In genomic region chr1:198829948-198830347, GRCh38 we compare ENCODE assay signal across 16 cellular contexts.
DNase-seq lines count a peak whose midpoint lies in the region; ATAC-seq, FAIRE-seq and TF ChIP-seq lines count a peak whose summit lies in the region.
"Had no signal": no experiment of that assay in that cellular context is flagged by ENCODE, and none has a peak within 500 bp of the region (broad histone marks: within the 10 kb centered on the region; RNA-seq: fewer than 3 reads in every experiment).

No MANE protein-coding gene starts in this region.

- H2AFZ ChIP-seq in GM23248 (no peak overlapping the region), astrocyte (ENCODE audit: low read depth, low read length) (no peak overlapping the region)
- H2AFZ ChIP-seq: PC-9 had no signal

- no peak overlapping the region for H3K27ac Mint-ChIP-seq in astrocyte (ENCODE audit: unreplicated experiment)
- H3K27ac Mint-ChIP-seq: activated T-helper 2 cell treated with anti-CD3 and anti-CD28 coated beads, Interferon-gamma antibody, Interleukin-2, Interleukin-4, amounts not matched to agents 10 μg/mL and 5 μg/mL and 100 μg/mL, durations not matched to agents 14 hours and 24 hours and 36 hours; CD4-positive, alpha-beta memory T cell; memory B cell had no signal

- CTCF ChIA-PET in AG04449 (lab: Yijun Ruan, JAX) = interaction anchor here (1.0 kb wide), 1 partner anchor 8 kb away, joined by 3 read pairs; no protein-coding TSS in a partner anchor

- no peak for FAIRE-seq in astrocyte (lab: Jason Lieb, UNC)
- FAIRE-seq: GM18507 had no signal

- peaks cover 9% of the 10 kb centered on the region for H3K36me3 Mint-ChIP-seq in astrocyte (ENCODE audit: low read depth, unreplicated experiment)
- H3K36me3 Mint-ChIP-seq: CD4-positive, alpha-beta memory T cell; memory B cell had no signal

- no peaks in the 10 kb centered on the region for H4K20me1 ChIP-seq in GM23248 (ENCODE audit: insufficient read depth)
- peaks cover 16% of the 10 kb centered on the region for H4K20me1 ChIP-seq in astrocyte (ENCODE audit: insufficient read depth, low read length)

- H3K4me3 ChIP-seq in AG04449 (ENCODE audit: low read depth, low read length) (no peak overlapping the region), GM23248 (no peak overlapping the region), astrocyte (ENCODE audit: insufficient read depth, low read depth, low read length) (no peak overlapping the region)
- H3K4me3 ChIP-seq: PC-9, right lobe of liver, uterus had no signal

- no peaks in the 10 kb centered on the region for H3K27me3 ChIP-seq in GM23248 (replicated peaks; ENCODE audit: insufficient read depth)
- H3K27me3 ChIP-seq in astrocyte (ENCODE audit: insufficient read depth, low read length) = no peaks in the 10 kb centered on the region
- H3K27me3 ChIP-seq: right lobe of liver, uterus had no signal

- ATAC-seq in left lobe of liver = no peak

- no peak overlapping the region for H3K27ac ChIP-seq in GM23248
- H3K27ac ChIP-seq in astrocyte (ENCODE audit: low read depth, low read length) = no peak overlapping the region
- H3K27ac ChIP-seq: PC-9, right lobe of liver, uterus had no signal

- WGBS in GM23248 (ENCODE audit: low coverage in 1 of 2, low lambda C conversion rate in 2 of 2, missing lambda C conversion rate in 2 of 2), 2 experiments = 0 to 17% methylated on average over 1 of the region's 1 CpG

- no peaks in the 10 kb centered on the region for H3K9me2 ChIP-seq in GM23248 (ENCODE audit: insufficient read depth)

- peak; percentile 47 for TF ChIP-seq CTCF in AG04449 (IDR thresholded peaks at IDR 0.05; ENCODE audit: insufficient read depth, low read length, missing control alignments)
- peak; percentile 7 for TF ChIP-seq CTCF in astrocyte (IDR thresholded peaks at IDR 0.05; ENCODE audit: insufficient read depth, low read depth, low read length)

- H3K4me2 ChIP-seq in GM23248 (ENCODE audit: unreplicated experiment) (no peak overlapping the region), astrocyte (ENCODE audit: low read length) (no peak overlapping the region)
- H3K4me2 ChIP-seq: PC-9 had no signal

- H3K9me3 ChIP-seq in GM23248 (ENCODE audit: low read depth) = no peaks in the 10 kb centered on the region
- H3K9me3 ChIP-seq in astrocyte (ENCODE audit: insufficient read depth, low read depth, low read length) = no peaks in the 10 kb centered on the region
- H3K9me3 ChIP-seq: right lobe of liver, uterus had no signal

- in situ Hi-C loops in GM23248 (cut with MboI) = no loop called here

- DNase-seq in AG04449 (ENCODE audit: low read depth, low spot score) (no peak), GM23248 (peak; percentile 45), astrocyte (ENCODE audit: low read depth) (peak; percentile 14), glomerular visceral epithelial cell (ENCODE audit: extremely low spot score) (peak; percentile 3), AG08396 (ENCODE audit: low spot score) (no peak), NCI-H187 treated with DMSO at 0.1 percent for 48 hours (lab: John Stamatoyannopoulos, UW) (no peak), left lobe of liver (ENCODE audit: low spot score) (no peak), NCI-H2029 treated with DMSO at 0.1 percent for 48 hours (lab: John Stamatoyannopoulos, UW) (no peak)
- DNase-seq: NCI-H1092 treated with DMSO at 0.1 percent for 48 hours, PC-9, right lobe of liver, uterus had no signal

- no peak overlapping the region for H3K4me3 Mint-ChIP-seq in astrocyte (ENCODE audit: unreplicated experiment)
- H3K4me3 Mint-ChIP-seq: CD4-positive, alpha-beta memory T cell; memory B cell had no signal

- POLR2A ChIA-PET in AG04449 (lab: Yijun Ruan, JAX) = no interaction called here

- H3K9ac ChIP-seq in GM23248 (no peak overlapping the region), astrocyte (ENCODE audit: low read length) (no peak overlapping the region)

- H3K79me2 ChIP-seq in GM23248 (ENCODE audit: insufficient read depth) (no peaks in the 10 kb centered on the region), astrocyte (ENCODE audit: insufficient read depth, low read length) (no peaks in the 10 kb centered on the region)

- H3K4me1 ChIP-seq in GM23248 (ENCODE audit: insufficient read depth) = no peaks in the 10 kb centered on the region
- no peaks in the 10 kb centered on the region for H3K4me1 ChIP-seq in astrocyte (ENCODE audit: insufficient read depth, low read length)
- H3K4me1 ChIP-seq: right lobe of liver, uterus had no signal

- no peaks in the 10 kb centered on the region for H3K27me3 Mint-ChIP-seq in astrocyte (ENCODE audit: low read depth, unreplicated experiment)
- H3K27me3 Mint-ChIP-seq: CD4-positive, alpha-beta memory T cell had no signal

- no peaks in the 10 kb centered on the region for H3K9me3 Mint-ChIP-seq in astrocyte (ENCODE audit: unreplicated experiment)
- H3K9me3 Mint-ChIP-seq: activated T-helper 2 cell treated with anti-CD3 and anti-CD28 coated beads, Interferon-gamma antibody, Interleukin-2, Interleukin-4, amounts not matched to agents 10 μg/mL and 5 μg/mL and 100 μg/mL, durations not matched to agents 14 hours and 24 hours and 36 hours; CD4-positive, alpha-beta memory T cell; memory B cell had no signal

- H3K36me3 ChIP-seq in GM23248 (ENCODE audit: low read depth) (no peaks in the 10 kb centered on the region), astrocyte (ENCODE audit: insufficient read depth, low read length) (no peaks in the 10 kb centered on the region)
- H3K36me3 ChIP-seq: right lobe of liver, uterus had no signal

- H3K4me1 Mint-ChIP-seq in astrocyte (ENCODE audit: low read depth, unreplicated experiment) = peaks cover 12% of the 10 kb centered on the region
- H3K4me1 Mint-ChIP-seq: CD4-positive, alpha-beta memory T cell had no signal

- H3F3A ChIP-seq in GM23248 (ENCODE audit: insufficient read depth) = no peaks in the 10 kb centered on the region

Comparison
In these comparisons a context has a peak if more than half of its experiments do, and no peak if none do; other contexts are left out.
1. DNase-seq: peak in GM23248 (single experiment), astrocyte (single experiment) and glomerular visceral epithelial cell (single experiment); none in AG04449 (single experiment), AG08396 (single experiment), NCI-H187 treated with DMSO at 0.1 percent for 48 hours (single experiment), left lobe of liver (single experiment) and NCI-H2029 treated with DMSO at 0.1 percent for 48 hours (single experiment).